23 cellular contexts compared by ENCODE assay signal in genomic region chr22:22064580-22064979, GRCh38.
"Had no signal": no experiment of that assay in that cellular context is flagged by ENCODE, and none has a peak within 500 bp of the region (broad histone marks: within the 10 kb centered on the region; RNA-seq: fewer than 3 reads in every experiment).

No MANE protein-coding gene starts in this region.

- H3K4me3 Mint-ChIP-seq: mesothelial cell of epicardium, naive B cell had no signal

- H3K36me3 Mint-ChIP-seq: mesothelial cell of epicardium, naive B cell had no signal

- DNase-seq: dermis blood vessel endothelial cell; dorsolateral prefrontal cortex; effector CD4-positive, alpha-beta T cell; effector memory CD4-positive, alpha-beta T cell; esophagus squamous epithelium; foreskin fibroblast; foreskin melanocyte; gastrocnemius medialis; heart left ventricle; hippocampal formation; left cardiac atrium; left lung; left ventricle myocardium superior; lower lobe of right lung; mesenchymal stem cell; mucosa of descending colon; naive B cell had no signal

- H3K9me3 Mint-ChIP-seq: mesothelial cell of epicardium, naive B cell had no signal

- FAIRE-seq: colon, endothelial cell of umbilical vein, islet of Langerhans, keratinocyte had no signal

- H3K9me3 ChIP-seq: esophagus squamous epithelium, gastrocnemius medialis, heart left ventricle, left lung, lower lobe of right lung, mucosa of descending colon had no signal

- H3K27ac Mint-ChIP-seq: mesothelial cell of epicardium had no signal

- H3K27ac ChIP-seq: coronary artery, dorsolateral prefrontal cortex, esophagus squamous epithelium, gastrocnemius medialis, heart left ventricle, left lung, lower lobe of right lung had no signal

- H3K36me3 ChIP-seq: esophagus squamous epithelium, gastrocnemius medialis, heart left ventricle, left lung, lower lobe of right lung had no signal

- H3K4me3 ChIP-seq: coronary artery, dorsolateral prefrontal cortex, esophagus squamous epithelium, gastrocnemius medialis, heart left ventricle, left lung, lower lobe of right lung, mucosa of descending colon had no signal

- H3K27me3 Mint-ChIP-seq: naive B cell had no signal

- ATAC-seq: gastrocnemius medialis, heart left ventricle, left cardiac atrium, left lung, left ventricle myocardium superior, lower lobe of right lung, mucosa of descending colon had no signal
